8 cellular contexts compared by ENCODE assay signal in the genomic region with DNA sequence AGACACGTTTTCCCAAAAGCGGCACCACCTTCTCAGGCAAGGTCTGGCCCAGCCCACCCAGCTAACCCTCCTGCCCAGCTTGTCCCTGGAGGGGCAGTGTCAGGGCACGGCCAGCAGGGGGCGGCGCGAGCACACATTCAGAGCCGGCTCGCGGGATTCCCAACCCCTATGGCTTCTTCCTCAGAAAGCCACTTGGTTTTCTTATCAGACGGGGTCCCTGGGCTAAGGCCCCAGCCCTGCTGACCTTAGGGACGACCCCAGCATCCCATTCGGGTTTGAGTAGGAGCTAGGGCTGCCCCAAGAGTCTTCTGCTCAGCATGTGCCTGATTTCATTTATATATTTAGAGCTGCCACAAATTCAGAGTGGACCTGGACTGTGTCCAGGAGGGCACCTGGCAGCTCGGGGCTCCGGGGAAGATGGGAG. TPM values are rescaled to one million over a fixed set of nuclear protein-coding genes. Genes with fewer than 3 reads are reported as not detected.
A peak's percentile ranks its signal among the peaks of the same experiment; 100 is the strongest.
DNase-seq lines count a peak whose midpoint lies in the region; ATAC-seq and TF ChIP-seq lines count a peak whose summit lies in the region.

No MANE protein-coding gene starts in this region.

- H3K27ac ChIP-seq in effector memory CD4-positive, alpha-beta T cell (ENCODE audit: insufficient read depth, low read length, poor library complexity, severe bottlenecking), result no peak overlapping the region

- TF ChIP-seq CTCF in mesothelial cell of epicardium (IDR thresholded peaks at IDR 0.05; ENCODE audit: unreplicated experiment), result peak; percentile 98

- H3K27me3 ChIP-seq in effector memory CD4-positive, alpha-beta T cell (replicated peaks; ENCODE audit: control insufficient read depth, insufficient read depth, low read length, poor library complexity, severe bottlenecking), result no peaks in the 10 kb centered on the region

- no peaks in the 10 kb centered on the region for H3K36me3 Mint-ChIP-seq in mesothelial cell of epicardium

- no peaks in the 10 kb centered on the region for H3K4me1 Mint-ChIP-seq in mesothelial cell of epicardium

- TF ChIP-seq POLR2A in GM18505 (IDR thresholded peaks at IDR 0.05; ENCODE audit: borderline replicate concordance, extremely low read depth, insufficient read depth, insufficient read length), result no peak

- H3K9me3 Mint-ChIP-seq in mesothelial cell of epicardium, result no peaks in the 10 kb centered on the region

- H3K36me3 ChIP-seq in effector memory CD4-positive, alpha-beta T cell (ENCODE audit: control insufficient read depth, insufficient read depth, low read length), result no peaks in the 10 kb centered on the region

- peak; percentile 49 for DNase-seq in A172 (ENCODE audit: low spot score)
- DNase-seq in NCI-H82 treated with DMSO at 0.1 percent for 48 hours (lab: John Stamatoyannopoulos, UW; ENCODE audit: unreplicated experiment), result peak; percentile 26
- DNase-seq in activated CD8-positive, alpha-beta memory T cell treated with anti-CD3 and anti-CD28 coated beads for 1 hour (ENCODE audit: extremely low read depth in 1 of 2, low read depth in 1 of 2), result peak; percentile 31 to 56
- peak; percentile 32 to 54 (median 35) for DNase-seq in effector memory CD4-positive, alpha-beta T cell
- DNase-seq in mesothelial cell of epicardium (ENCODE audit: low spot score in 2 of 2, unreplicated experiment in 2 of 2), result peak; percentile 57 to 86
- DNase-seq in stimulated activated CD8-positive, alpha-beta memory T cell treated with anti-CD3 and anti-CD28 coated beads, Interleukin-15, amount 100 ng/mL, for 4 hours (ENCODE audit: low read depth in 2 of 2), result peak; percentile 40 to 49

- H3K27me3 Mint-ChIP-seq in mesothelial cell of epicardium (ENCODE audit: low read depth), result peaks cover 7% of the 10 kb centered on the region

- H3K27ac Mint-ChIP-seq in mesothelial cell of epicardium, result no peak overlapping the region

- H3K4me1 ChIP-seq in effector memory CD4-positive, alpha-beta T cell (ENCODE audit: control insufficient read depth, insufficient read depth, low read length, poor library complexity, severe bottlenecking), result peaks cover 20% of the 10 kb centered on the region

- no peak overlapping the region for H3K4me3 ChIP-seq in effector memory CD4-positive, alpha-beta T cell (ENCODE audit: insufficient read depth, low read depth, low read length, poor library complexity, severe bottlenecking)

- ATAC-seq in GM18505 (IDR thresholded peaks at IDR 0.05; ENCODE audit: unreplicated experiment), result peak; percentile 78
- ATAC-seq in HG03175 (IDR thresholded peaks at IDR 0.05; ENCODE audit: unreplicated experiment), result peak; percentile 80

- no peak overlapping the region for H3K4me3 Mint-ChIP-seq in mesothelial cell of epicardium

- H3K9me3 ChIP-seq in effector memory CD4-positive, alpha-beta T cell (ENCODE audit: control insufficient read depth, low read length), result no peaks in the 10 kb centered on the region

RNA-seq across cellular contexts. Expression of a gene that starts 14.5 kb away (rescaled TPM):
- not detected in 2 replicates for total RNA-seq in A172 (2014; rRNA removed; shearing (Covaris generic))
- not detected in 3 replicates for total RNA-seq in mesothelial cell of epicardium

RNA-seq across cellular contexts. Expression of a gene that starts 36.9 kb away (rescaled TPM):
- 69.6 and 87.2 TPM in 2 replicates for total RNA-seq in A172 (2014; rRNA removed; shearing (Covaris generic))
- total RNA-seq in mesothelial cell of epicardium, result 36.3 to 41.9 TPM (median 37.2 TPM) in 3 replicates
